In the genomic region with DNA sequence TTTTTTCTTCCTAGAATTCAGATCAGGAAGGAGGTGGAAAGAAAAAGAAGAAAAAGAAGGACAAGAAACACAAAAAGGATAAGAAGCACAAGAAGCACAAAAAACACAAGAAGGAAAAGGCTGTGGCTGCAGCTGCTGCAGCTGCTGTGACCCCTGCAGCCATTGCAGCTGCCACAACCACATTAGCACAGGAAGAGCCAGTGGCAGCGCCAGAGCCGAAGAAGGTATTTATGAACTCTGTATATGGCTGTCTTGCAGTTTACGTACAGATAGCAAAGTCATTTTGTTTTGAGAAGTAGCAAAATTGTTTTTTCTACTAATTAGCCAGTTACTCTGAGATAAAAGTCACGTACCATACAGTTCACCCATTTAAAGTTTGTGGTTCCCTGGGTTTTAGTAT, we compare ENCODE assay signal across 7 cellular contexts. TPM values are rescaled to one million over a fixed set of nuclear protein-coding genes. Genes with fewer than 3 reads are reported as not detected.
A peak's percentile ranks its signal among the peaks of the same experiment; 100 is the strongest.
DNase-seq lines count a peak whose midpoint lies in the region; ATAC-seq and TF ChIP-seq lines count a peak whose summit lies in the region.
"Not testable (repeated sequence)": the region's sequence is repeated elsewhere in the genome, so short reads cannot be mapped to it uniquely, and the experiment has no call there.

No MANE protein-coding gene starts in this region.

- not testable (repeated sequence) for H3K27me3 Mint-ChIP-seq in CD8-positive, alpha-beta T cell (ENCODE audit: low read depth); IgD-negative memory B cell; activated CD4-positive, alpha-beta T cell treated with anti-CD3 and anti-CD28 coated beads, Interleukin-2, amount 10 ng/mL, durations not matched to agents 24 days and 14 days; activated naive CD8-positive, alpha-beta T cell; central memory CD8-positive, alpha-beta T cell; osteocyte (ENCODE audit: unreplicated experiment)

- not testable (repeated sequence) for TF ChIP-seq CTCF in CD8-positive, alpha-beta T cell (IDR thresholded peaks at IDR 0.05); osteocyte (IDR thresholded peaks at IDR 0.05)

- CTCF ChIA-PET in CD8-positive, alpha-beta T cell (lab: Charles Lee): interaction anchor here (1.1 kb wide), 1 partner anchor 17 kb away, joined by 7 read pairs; no protein-coding TSS in a partner anchor

- not testable (repeated sequence) for H3K4me3 ChIP-seq in CD8-positive, alpha-beta T cell (ENCODE audit: low read depth, low read length)

- not testable (repeated sequence) for ATAC-seq in CD8-positive, alpha-beta T cell
- ATAC-seq in central memory CD8-positive, alpha-beta T cell (replicated peaks; ENCODE audit: extremely low read depth, poor library complexity, severe bottlenecking): peak; percentile 72

- H3K9me3 ChIP-seq in CD8-positive, alpha-beta T cell (ENCODE audit: low read length): not testable (repeated sequence)

- peak overlapping the region; percentile 4 for H3K27ac Mint-ChIP-seq in CD8-positive, alpha-beta T cell
- H3K27ac Mint-ChIP-seq in IgD-negative memory B cell: peak overlapping the region in 2 of 3 donors; percentile 77 to 86
- peak overlapping the region; percentile 31 for H3K27ac Mint-ChIP-seq in activated CD4-positive, alpha-beta T cell treated with anti-CD3 and anti-CD28 coated beads, Interleukin-2, amount 10 ng/mL, durations not matched to agents 24 days and 14 days
- H3K27ac Mint-ChIP-seq in activated naive CD8-positive, alpha-beta T cell: peak overlapping the region; percentile 61
- H3K27ac Mint-ChIP-seq in central memory CD8-positive, alpha-beta T cell (ENCODE audit: low read depth): not testable (repeated sequence)
- H3K27ac Mint-ChIP-seq in osteocyte (ENCODE audit: unreplicated experiment): peak overlapping the region; percentile 19

- not testable (repeated sequence) for H3K4me1 Mint-ChIP-seq in CD8-positive, alpha-beta T cell (ENCODE audit: low read depth); IgD-negative memory B cell; activated CD4-positive, alpha-beta T cell treated with anti-CD3 and anti-CD28 coated beads, Interleukin-2, amount 10 ng/mL, durations not matched to agents 24 days and 14 days; activated naive CD8-positive, alpha-beta T cell (ENCODE audit: low read depth); central memory CD8-positive, alpha-beta T cell
- peaks cover 32% of the 10 kb centered on the region for H3K4me1 Mint-ChIP-seq in osteocyte (ENCODE audit: unreplicated experiment)

- H3K27me3 ChIP-seq in CD8-positive, alpha-beta T cell (ENCODE audit: insufficient read depth, low read length): not testable (repeated sequence)

- POLR2A ChIA-PET in CD8-positive, alpha-beta T cell (lab: Charles Lee): interaction anchor here (1.1 kb wide), 1 partner anchor 12 kb away, joined by 6 read pairs; no protein-coding TSS in a partner anchor

- H3K9me3 Mint-ChIP-seq in CD8-positive, alpha-beta T cell; IgD-negative memory B cell; activated CD4-positive, alpha-beta T cell treated with anti-CD3 and anti-CD28 coated beads, Interleukin-2, amount 10 ng/mL, durations not matched to agents 24 days and 14 days; activated naive CD8-positive, alpha-beta T cell (ENCODE audit: low read depth); central memory CD8-positive, alpha-beta T cell; osteocyte (ENCODE audit: unreplicated experiment): not testable (repeated sequence)

- H3K4me1 ChIP-seq in CD8-positive, alpha-beta T cell (ENCODE audit: insufficient read depth, low read length): not testable (repeated sequence)

- H3K36me3 Mint-ChIP-seq in CD8-positive, alpha-beta T cell: peaks cover 84% of the 10 kb centered on the region
- H3K36me3 Mint-ChIP-seq in IgD-negative memory B cell: not testable (repeated sequence)
- peaks cover 64% of the 10 kb centered on the region for H3K36me3 Mint-ChIP-seq in activated CD4-positive, alpha-beta T cell treated with anti-CD3 and anti-CD28 coated beads, Interleukin-2, amount 10 ng/mL, durations not matched to agents 24 days and 14 days (ENCODE audit: low read depth)
- peaks cover 21% of the 10 kb centered on the region for H3K36me3 Mint-ChIP-seq in activated naive CD8-positive, alpha-beta T cell
- H3K36me3 Mint-ChIP-seq in central memory CD8-positive, alpha-beta T cell (ENCODE audit: insufficient read depth): peaks cover 81% of the 10 kb centered on the region
- peaks cover 57% of the 10 kb centered on the region for H3K36me3 Mint-ChIP-seq in osteocyte (ENCODE audit: unreplicated experiment)

- DNase-seq in CD8-positive, alpha-beta T cell; activated CD4-positive, alpha-beta T cell treated with anti-CD3 and anti-CD28 coated beads, Interleukin-2, amount 10 ng/mL, durations not matched to agents 24 days and 14 days; central memory CD8-positive, alpha-beta T cell (ENCODE audit: low spot score in 2 of 2); osteocyte (ENCODE audit: extremely low spot score, unreplicated experiment): not testable (repeated sequence)
- peak; percentile 40 for DNase-seq in myocyte (ENCODE audit: low read depth)

- not testable (repeated sequence) for H3K27ac ChIP-seq in CD8-positive, alpha-beta T cell (ENCODE audit: low read depth, low read length)

- intact Hi-C loops in CD8-positive, alpha-beta T cell (cut with DNase I, micrococcal nuclease): loop anchor here in 1 of 2 experiments (5.0 kb wide), 1 partner anchor 71 kb away; no protein-coding TSS in a partner anchor
- intact Hi-C loops in activated CD4-positive, alpha-beta T cell treated with anti-CD3 and anti-CD28 coated beads, Interleukin-2, amount 10 ng/mL, durations not matched to agents 24 days and 14 days (cut with micrococcal nuclease): not testable (repeated sequence)

- peaks cover 48% of the 10 kb centered on the region for H3K36me3 ChIP-seq in CD8-positive, alpha-beta T cell (ENCODE audit: insufficient read depth, low read length)

- not testable (repeated sequence) for H3K4me3 Mint-ChIP-seq in CD8-positive, alpha-beta T cell; IgD-negative memory B cell; activated CD4-positive, alpha-beta T cell treated with anti-CD3 and anti-CD28 coated beads, Interleukin-2, amount 10 ng/mL, durations not matched to agents 24 days and 14 days; activated naive CD8-positive, alpha-beta T cell; central memory CD8-positive, alpha-beta T cell; osteocyte (ENCODE audit: unreplicated experiment)

RNA-seq across cellular contexts. Expression of gene SRRM1, which starts 28.3 kb away (rescaled TPM):
- 100 to 1,000 TPM; 460 to 474 TPM for total RNA-seq in CD8-positive, alpha-beta T cell
- 317 TPM for polyA plus RNA-seq in IgD-negative memory B cell
- 258 and 261 TPM in 2 replicates for total RNA-seq in activated CD4-positive, alpha-beta T cell treated with anti-CD3 and anti-CD28 coated beads, Interleukin-2, amount 10 ng/mL, durations not matched to agents 24 days and 14 days
- 58.6 and 63.5 TPM in 2 replicates for total RNA-seq in myocyte
- 55.5 TPM for polyA plus RNA-seq in myocyte (2012)
- 110 and 116 TPM in 2 replicates for total RNA-seq in osteocyte
